In genomic region chr15:81168680-81169079, GRCh38 we compare ENCODE assay signal across 1 cellular context.
TF ChIP-seq lines count a peak whose summit lies in the region.

No MANE protein-coding gene starts in this region.

TF ChIP-seq in K562, 482 proteins besides CTCF, POLR2A, EP300 and RAD21 (continued from another document and continues in another):
- TF ChIP-seq MGA (IDR thresholded peaks at IDR 0.05) = 0 out of 2 replicates have a peak, but pooled peaks have one; percentile 26
- 0 out of 2 replicates have a peak, but pooled peaks have one; percentile 37 for TF ChIP-seq ZNF592 (IDR thresholded peaks at IDR 0.05)
- no peak for TF ChIP-seq ZNF354B (CRISPR knock-in tag; IDR thresholded peaks at IDR 0.05)
- TF ChIP-seq MTA1 (IDR thresholded peaks at IDR 0.05; ENCODE audit: borderline replicate concordance) = no peak
- TF ChIP-seq THAP12 (CRISPR knock-in tag; IDR thresholded peaks at IDR 0.05) = no peak
- TF ChIP-seq ETS2 (tag; IDR thresholded peaks at IDR 0.05; ENCODE audit: borderline replicate concordance, poor library complexity, severe bottlenecking) = no peak
- no peak for TF ChIP-seq MITF (IDR thresholded peaks at IDR 0.05)
- TF ChIP-seq ASH1L (IDR thresholded peaks at IDR 0.05; ENCODE audit: borderline replicate concordance, low read depth, partially characterized antibody) = no peak
- TF ChIP-seq ZEB2 (IDR thresholded peaks at IDR 0.05) = no peak
- no peak for TF ChIP-seq ZNF77 (CRISPR knock-in tag; IDR thresholded peaks at IDR 0.05)
- TF ChIP-seq MTA3 (IDR thresholded peaks at IDR 0.05; ENCODE audit: borderline replicate concordance) = no peak
- TF ChIP-seq SNIP1 (IDR thresholded peaks at IDR 0.05; ENCODE audit: low read depth) = no peak
- TF ChIP-seq ARID1B (IDR thresholded peaks at IDR 0.05) = peak; percentile 34; the same call in 1 of the 2 replicates
- no peak for TF ChIP-seq ZNF511 (CRISPR knock-in tag; IDR thresholded peaks at IDR 0.05)
- peak; percentile 27; the same call in 1 of the 2 replicates for TF ChIP-seq CBFA2T3 (IDR thresholded peaks at IDR 0.05)
- peak; percentile 18; the same call in 1 of the 2 replicates for TF ChIP-seq TCF3 (CRISPR knock-in tag; IDR thresholded peaks at IDR 0.05)
- TF ChIP-seq CCAR2 (IDR thresholded peaks at IDR 0.05; ENCODE audit: low read depth, low read length) = no peak
- peak; percentile 37 for TF ChIP-seq HDAC3 (IDR thresholded peaks at IDR 0.05; ENCODE audit: borderline replicate concordance, partially characterized antibody)
- TF ChIP-seq ZNF589 (CRISPR knock-in tag; IDR thresholded peaks at IDR 0.05; ENCODE audit: low read depth) = no peak
- TF ChIP-seq ZNF133 (CRISPR knock-in tag; IDR thresholded peaks at IDR 0.05) = no peak
- no peak for TF ChIP-seq RHOXF2B (CRISPR knock-in tag; conservative IDR thresholded peaks at IDR 0.05)
- TF ChIP-seq HDAC1 (IDR thresholded peaks at IDR 0.05) = no peak
- no peak for TF ChIP-seq CTCFL (IDR thresholded peaks at IDR 0.05; ENCODE audit: borderline replicate concordance, insufficient read depth, low read depth, low read length, poor library complexity, severe bottlenecking)
- no peak for TF ChIP-seq NR4A1 (CRISPR knock-in tag; IDR thresholded peaks at IDR 0.05)
- peak; percentile 15; the same call in 1 of the 2 replicates for TF ChIP-seq NR4A1 (tag; IDR thresholded peaks at IDR 0.05)
- TF ChIP-seq PBX2 (CRISPR knock-in tag; IDR thresholded peaks at IDR 0.05; ENCODE audit: low read depth) = no peak
- TF ChIP-seq PBX2 (tag; conservative IDR thresholded peaks at IDR 0.05; ENCODE audit: low read depth) = peak; percentile 76
- no peak for TF ChIP-seq ZNF695 (CRISPR knock-in tag; IDR thresholded peaks at IDR 0.05)
